Comparison of ENCODE assay signal across 17 cellular contexts in genomic region chr3:59542276-59542675, GRCh38.
A peak's percentile ranks its signal among the peaks of the same experiment; 100 is the strongest.
DNase-seq lines count a peak whose midpoint lies in the region; ATAC-seq, FAIRE-seq and TF ChIP-seq lines count a peak whose summit lies in the region.
"Had no signal": no experiment of that assay in that cellular context is flagged by ENCODE, and none has a peak within 500 bp of the region (broad histone marks: within the 10 kb centered on the region; RNA-seq: fewer than 3 reads in every experiment).

No MANE protein-coding gene starts in this region.

- H4K8ac ChIP-seq in H1 (ENCODE audit: extremely low read depth, insufficient read depth, low read length): no peak overlapping the region

- WGBS in H1 (ENCODE audit: extremely low coverage in 1 of 2, insufficient coverage in 1 of 2, insufficient read length in 1 of 2, insufficient replicate concordance in 2 of 2, low coverage in 1 of 2, low lambda C conversion rate in 2 of 2, missing lambda C conversion rate in 1 of 2), 2 experiments: 98% methylated on average over 3 of the region's 3 CpGs; no CpG with 5 or more reads in 1 of the 2 experiments

- H2BK5ac ChIP-seq in H1 (ENCODE audit: low read depth, low read length): no peak overlapping the region; the same call in 1 of the 2 replicates

- ATAC-seq in DND-41 (ENCODE audit: insufficient read depth, low read depth): peak; percentile 93
- no peak for ATAC-seq in stimulated activated naive B cell treated with anti-CD40 and anti-IgM and Interleukin-4, amounts not matched to agents 10 μg/mL and 1 μg/mL and 100 μg/mL, for 72 hours (replicated peaks)
- ATAC-seq: SK-N-SH treated with all-trans-retinoic acid at 6 μM for 48 hours had no signal

- no peak overlapping the region for H3K4ac ChIP-seq in H1 (replicated peaks; ENCODE audit: insufficient read length, low read depth, low read length)

- no peak overlapping the region for H2AK5ac ChIP-seq in H1 (ENCODE audit: low read depth, low read length)

- POLR2A ChIA-PET in H1 (lab: Charles Lee; ENCODE audit: partially characterized antibody): no interaction called here

- TF ChIP-seq RAD21 in H1 (IDR thresholded peaks at IDR 0.05 in 1 of 2, conservative IDR thresholded peaks at IDR 0.05 in 1 of 2; ENCODE audit: low read depth in 2 of 2, low read length in 2 of 2): no peak

- H3K4me1 ChIP-seq in BLaER1 treated with 17β-estradiol and CSF1 and Interleukin-3, amounts not matched to agents 10 nM and 100 nM: peaks cover 0 to 17% (median 14%) of the 10 kb centered on the region in 10 experiments; a peak in 15 of 20 replicates
- H3K4me1 ChIP-seq in DND-41 (ENCODE audit: insufficient read depth, low read length): peaks cover 45% of the 10 kb centered on the region
- no peaks in the 10 kb centered on the region; a peak in 2 of 7 replicates for H3K4me1 ChIP-seq in H1 (replicated peaks in 1 of 4; ENCODE audit: control insufficient read depth in 3 of 4, insufficient read depth in 4 of 4, low read length in 3 of 4)
- H3K4me1 ChIP-seq in left ventricle myocardium inferior: peaks cover 8% of the 10 kb centered on the region
- H3K4me1 ChIP-seq: Peyer's patch had no signal

- no peak overlapping the region for H3K4me3 Mint-ChIP-seq in stimulated activated naive B cell treated with anti-CD40 and anti-IgM and Interleukin-4, amounts not matched to agents 10 μg/mL and 1 μg/mL and 100 μg/mL, for 72 hours
- H3K4me3 Mint-ChIP-seq: CD8-positive, alpha-beta memory T cell had no signal

- H4K91ac ChIP-seq in H1 (replicated peaks; ENCODE audit: insufficient read length, low read length): no peak overlapping the region

- H3K79me2 ChIP-seq in DND-41 (ENCODE audit: insufficient read depth, low read length): no peaks in the 10 kb centered on the region
- no peaks in the 10 kb centered on the region for H3K79me2 ChIP-seq in H1 (ENCODE audit: control insufficient read depth in 1 of 2, insufficient read depth in 2 of 2, low read length in 2 of 2)

- no peak overlapping the region for H3K27ac Mint-ChIP-seq in stimulated activated naive B cell treated with anti-CD40 and anti-IgM and Interleukin-4, amounts not matched to agents 10 μg/mL and 1 μg/mL and 100 μg/mL, for 72 hours

- H3K36me3 Mint-ChIP-seq in stimulated activated naive B cell treated with anti-CD40 and anti-IgM and Interleukin-4, amounts not matched to agents 10 μg/mL and 1 μg/mL and 100 μg/mL, for 72 hours: no peaks in the 10 kb centered on the region

- H4K20me1 ChIP-seq in BLaER1 treated with 17β-estradiol and CSF1 and Interleukin-3, amounts not matched to agents 10 nM and 100 nM: no peaks in the 10 kb centered on the region
- no peaks in the 10 kb centered on the region for H4K20me1 ChIP-seq in DND-41 (ENCODE audit: insufficient read depth, low read length)
- H4K20me1 ChIP-seq in H1 (replicated peaks in 1 of 2; ENCODE audit: control insufficient read depth in 1 of 2, insufficient read depth in 2 of 2, low read length in 2 of 2): no peaks in the 10 kb centered on the region

- H4K5ac ChIP-seq in H1 (ENCODE audit: insufficient read length, low read depth, low read length): no peak overlapping the region

- H2BK12ac ChIP-seq in H1 (ENCODE audit: low read depth, low read length): no peak overlapping the region

- H3K56ac ChIP-seq in H1 (replicated peaks; ENCODE audit: insufficient read length, low read depth, low read length): no peak overlapping the region

- H2AFZ ChIP-seq in DND-41 (ENCODE audit: low read depth, low read length): peak overlapping the region; percentile 60
- 0 out of 2 replicates have a peak overlapping the region, but pooled peaks have one; percentile 14 for H2AFZ ChIP-seq in H1 (ENCODE audit: low read length)

- no peaks in the 10 kb centered on the region for H3K9me3 Mint-ChIP-seq in stimulated activated naive B cell treated with anti-CD40 and anti-IgM and Interleukin-4, amounts not matched to agents 10 μg/mL and 1 μg/mL and 100 μg/mL, for 72 hours
- H3K9me3 Mint-ChIP-seq: CD8-positive, alpha-beta memory T cell had no signal

- H3K4me2 ChIP-seq in BLaER1 treated with 17β-estradiol and CSF1 and Interleukin-3, amounts not matched to agents 10 nM and 100 nM: peak overlapping the region in 9 of 11 experiments; percentile 6 to 61 (median 47); a peak in 16 of 22 replicates
- peak overlapping the region; percentile 50 for H3K4me2 ChIP-seq in DND-41 (ENCODE audit: insufficient read depth, low read length)
- no peak overlapping the region for H3K4me2 ChIP-seq in H1 (ENCODE audit: insufficient read depth in 1 of 2, low read depth in 2 of 2, low read length in 2 of 2)

- H3K27ac ChIP-seq in BLaER1 treated with 17β-estradiol and CSF1 and Interleukin-3, amounts not matched to agents 10 nM and 100 nM: no peak overlapping the region
- H3K27ac ChIP-seq in DND-41 (ENCODE audit: low read length): peak overlapping the region; percentile 92
- no peak overlapping the region for H3K27ac ChIP-seq in H1 (ENCODE audit: low read depth, low read length)
- no peak overlapping the region for H3K27ac ChIP-seq in left ventricle myocardium inferior (replicated peaks)
- H3K27ac ChIP-seq: Peyer's patch had no signal

- TF ChIP-seq CTCF in DND-41 (IDR thresholded peaks at IDR 0.05; ENCODE audit: borderline replicate concordance, extremely low read depth, low read length, poor library complexity, severe bottlenecking): no peak
- TF ChIP-seq CTCF in H1 (IDR thresholded peaks at IDR 0.05; ENCODE audit: control extremely low read depth in 1 of 3, insufficient read depth in 1 of 3, low read depth in 1 of 3, low read length in 3 of 3): no peak
- no peak for TF ChIP-seq CTCF in left ventricle myocardium inferior (IDR thresholded peaks at IDR 0.05; ENCODE audit: borderline replicate concordance)

- H3K4me1 Mint-ChIP-seq in stimulated activated naive B cell treated with anti-CD40 and anti-IgM and Interleukin-4, amounts not matched to agents 10 μg/mL and 1 μg/mL and 100 μg/mL, for 72 hours: no peaks in the 10 kb centered on the region

- FAIRE-seq in H1 (lab: Jason Lieb, UNC): no peak

- H3K27me3 Mint-ChIP-seq in stimulated activated naive B cell treated with anti-CD40 and anti-IgM and Interleukin-4, amounts not matched to agents 10 μg/mL and 1 μg/mL and 100 μg/mL, for 72 hours: no peaks in the 10 kb centered on the region

- H3K14ac ChIP-seq in H1 (ENCODE audit: insufficient read length): no peak overlapping the region

- TF ChIP-seq POLR2A in H1 (IDR thresholded peaks at IDR 0.05; ENCODE audit: control extremely low read depth in 1 of 2, low read depth in 2 of 2, low read length in 2 of 2): no peak

- no peaks in the 10 kb centered on the region for H3K9me3 ChIP-seq in BLaER1 treated with 17β-estradiol and CSF1 and Interleukin-3, amounts not matched to agents 10 nM and 100 nM (replicated peaks in 1 of 11)
- no peaks in the 10 kb centered on the region for H3K9me3 ChIP-seq in DND-41 (ENCODE audit: insufficient read depth, low read length, severe bottlenecking)
- no peaks in the 10 kb centered on the region for H3K9me3 ChIP-seq in H1 (ENCODE audit: insufficient read depth in 2 of 2, low read depth in 1 of 2, low read length in 1 of 2)
- no peaks in the 10 kb centered on the region for H3K9me3 ChIP-seq in left ventricle myocardium inferior (replicated peaks)
- H3K9me3 ChIP-seq: Peyer's patch had no signal

- CTCF ChIA-PET in H1 (lab: Charles Lee; ENCODE audit: partially characterized antibody): interaction anchor here (0.5 to 2.0 kb wide), 2 partner anchors 234 to 848 kb away, joined by 4 to 5 read pairs; no protein-coding TSS in a partner anchor

- H3K23me2 ChIP-seq in H1 (ENCODE audit: low read depth, low read length): no peaks in the 10 kb centered on the region

- H3K4me3 ChIP-seq in BLaER1 treated with 17β-estradiol and CSF1 and Interleukin-3, amounts not matched to agents 10 nM and 100 nM: no peak overlapping the region
- no peak overlapping the region for H3K4me3 ChIP-seq in DND-41 (ENCODE audit: low read depth in 1 of 2, low read length in 2 of 2)
- H3K4me3 ChIP-seq in H1 (ENCODE audit: extremely low read depth in 1 of 4, insufficient read depth in 2 of 4, low read depth in 3 of 4, low read length in 4 of 4): no peak overlapping the region
- H3K4me3 ChIP-seq in left ventricle myocardium inferior: no peak overlapping the region
- H3K4me3 ChIP-seq: Peyer's patch had no signal

- H3K18ac ChIP-seq in H1 (ENCODE audit: extremely low read depth, low read length): no peak overlapping the region

- H3K27me3 ChIP-seq in BLaER1 treated with 17β-estradiol and CSF1 and Interleukin-3, amounts not matched to agents 10 nM and 100 nM: no peaks in the 10 kb centered on the region
- H3K27me3 ChIP-seq in DND-41 (ENCODE audit: insufficient read depth, low read length, poor library complexity): no peaks in the 10 kb centered on the region
- no peaks in the 10 kb centered on the region for H3K27me3 ChIP-seq in H1 (replicated peaks in 1 of 4; ENCODE audit: control insufficient read depth in 3 of 4, extremely low read depth in 1 of 4, insufficient read depth in 3 of 4, low read length in 3 of 4)
- no peaks in the 10 kb centered on the region for H3K27me3 ChIP-seq in left ventricle myocardium inferior (ENCODE audit: low read depth)
- H3K27me3 ChIP-seq: Peyer's patch had no signal

- H3K23ac ChIP-seq in H1 (ENCODE audit: insufficient read length): no peak overlapping the region

- H2BK120ac ChIP-seq in H1 (replicated peaks; ENCODE audit: low read depth, low read length): no peak overlapping the region

- no peaks in the 10 kb centered on the region for H3K36me3 ChIP-seq in BLaER1 treated with 17β-estradiol and CSF1 and Interleukin-3, amounts not matched to agents 10 nM and 100 nM
- H3K36me3 ChIP-seq in DND-41 (ENCODE audit: insufficient read depth, low read length): no peaks in the 10 kb centered on the region
- no peaks in the 10 kb centered on the region for H3K36me3 ChIP-seq in H1 (ENCODE audit: control insufficient read depth in 2 of 4, insufficient read depth in 4 of 4, low read length in 3 of 4)
- H3K36me3 ChIP-seq in left ventricle myocardium inferior: no peaks in the 10 kb centered on the region
- H3K36me3 ChIP-seq: Peyer's patch had no signal

- intact Hi-C loops in left ventricle myocardium inferior (cut with micrococcal nuclease): no loop called here

- H3K79me1 ChIP-seq in H1 (ENCODE audit: low read depth, low read length): no peaks in the 10 kb centered on the region

- no peak for TF ChIP-seq EP300 in H1 (IDR thresholded peaks at IDR 0.05; ENCODE audit: borderline replicate concordance in 1 of 2, low read depth in 2 of 2, low read length in 2 of 2)

- DNase-seq in DND-41: peak; percentile 85
- peak; percentile 18 for DNase-seq in OCI-M1 (lab: John Stamatoyannopoulos, UW)
- DNase-seq in H1 (ENCODE audit: low read depth in 1 of 2, low spot score in 2 of 2): no peak
- no peak for DNase-seq in activated T-cell treated with anti-CD3 and anti-CD28 coated beads for 4 hours
- DNase-seq in stimulated activated naive B cell treated with anti-CD40 and anti-IgM and Interleukin-4, amounts not matched to agents 10 μg/mL and 1 μg/mL and 100 μg/mL, for 72 hours: no peak
- DNase-seq in NCI-H2029 (lab: John Stamatoyannopoulos, UW): no peak
- no peak for DNase-seq in left ventricle myocardium inferior
- DNase-seq: AML-193; CD8-positive, alpha-beta memory T cell; DMS 273 treated with DMSO at 0.1 percent for 48 hours; EL; NCI-H2107; NCI-H345; Peyer's patch; SHP77 had no signal

- H2BK20ac ChIP-seq in H1 (ENCODE audit: low read length): no peak overlapping the region

- H2BK15ac ChIP-seq in H1 (ENCODE audit: low read length): no peak overlapping the region

- no peak overlapping the region for H3K9ac ChIP-seq in BLaER1 treated with 17β-estradiol and CSF1 and Interleukin-3, amounts not matched to agents 10 nM and 100 nM
- H3K9ac ChIP-seq in DND-41 (ENCODE audit: low read depth, low read length): peak overlapping the region; percentile 47
- no peak overlapping the region for H3K9ac ChIP-seq in H1 (replicated peaks in 1 of 4; ENCODE audit: extremely low read depth in 1 of 4, low read depth in 3 of 4, low read length in 3 of 4)

Comparison
In these comparisons a context has a peak if more than half of its experiments do, and no peak if none do; other contexts are left out.
1. H3K4me2 ChIP-seq: peak in BLaER1 treated with 17β-estradiol and CSF1 and Interleukin-3, amounts not matched to agents 10 nM and 100 nM (9 of 11) and DND-41 (single experiment); none in H1 (0 of 2).
2. DNase-seq: peak in DND-41 (single experiment) and OCI-M1 (single experiment); none in H1 (0 of 2), activated T-cell treated with anti-CD3 and anti-CD28 coated beads for 4 hours (single experiment), stimulated activated naive B cell treated with anti-CD40 and anti-IgM and Interleukin-4, amounts not matched to agents 10 μg/mL and 1 μg/mL and 100 μg/mL, for 72 hours (single experiment), NCI-H2029 (single experiment) and left ventricle myocardium inferior (single experiment).